In the genomic region with DNA sequence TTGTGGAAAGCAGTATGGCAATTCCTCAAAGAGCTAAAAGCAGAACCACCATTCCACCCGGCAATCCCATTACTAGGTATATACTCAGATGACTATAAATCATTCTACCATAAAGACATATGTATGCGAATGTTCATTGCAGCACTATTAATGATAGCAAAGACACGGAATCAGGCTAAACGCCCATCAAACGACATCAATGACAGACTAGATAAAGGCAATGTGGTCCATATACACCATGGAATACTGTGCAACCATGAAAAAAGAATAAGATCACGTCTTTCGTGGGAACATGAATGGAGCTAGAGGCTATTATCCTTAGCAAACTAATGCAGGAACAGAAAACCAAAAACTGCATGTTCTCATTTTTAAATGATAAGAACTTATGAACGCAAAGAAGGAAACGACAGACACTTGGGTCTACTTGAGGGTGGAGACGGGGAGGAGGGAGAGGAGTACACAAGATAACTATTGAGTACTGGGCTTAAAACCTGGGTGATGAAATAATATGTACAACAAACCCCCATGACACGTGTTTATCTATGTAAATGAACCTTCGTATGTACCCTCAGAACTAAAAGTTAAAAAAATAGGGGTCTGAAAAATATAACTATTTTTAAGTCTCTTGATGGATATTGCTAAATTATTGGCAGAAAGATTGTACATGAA, we compare ENCODE assay signal across 20 cellular contexts. TPM values are rescaled to one million over a fixed set of nuclear protein-coding genes. Genes with fewer than 3 reads are reported as not detected.
"Had no signal": no experiment of that assay in that cellular context is flagged by ENCODE, and none has a peak within 500 bp of the region (broad histone marks: within the 10 kb centered on the region; RNA-seq: fewer than 3 reads in every experiment).

No MANE protein-coding gene starts in this region.

- H3K9me3 ChIP-seq: heart left ventricle, lower lobe of right lung, psoas muscle, sigmoid colon, tibial nerve, vagina had no signal

- ATAC-seq: heart left ventricle; lower lobe of right lung; psoas muscle; SK-N-SH treated with all-trans-retinoic acid at 6 μM for 48 hours; stimulated activated memory B cell treated with anti-CD40 and anti-IgM and Interleukin-4, amounts not matched to agents 10 μg/mL and 1 μg/mL and 100 μg/mL, for 72 hours; WTC11 had no signal

- H3K9me3 Mint-ChIP-seq: endodermal cell; stimulated activated memory B cell treated with anti-CD40 and anti-IgM and Interleukin-4, amounts not matched to agents 10 μg/mL and 1 μg/mL and 100 μg/mL, for 72 hours had no signal

- H3K4me3 ChIP-seq: cardiac muscle cell, dorsolateral prefrontal cortex, heart left ventricle, lower lobe of right lung, psoas muscle, sigmoid colon, tibial nerve, vagina had no signal

- H3K4me3 Mint-ChIP-seq: endodermal cell; neural crest cell; stimulated activated memory B cell treated with anti-CD40 and anti-IgM and Interleukin-4, amounts not matched to agents 10 μg/mL and 1 μg/mL and 100 μg/mL, for 72 hours; WTC11 had no signal

- H3K27me3 Mint-ChIP-seq: stimulated activated memory B cell treated with anti-CD40 and anti-IgM and Interleukin-4, amounts not matched to agents 10 μg/mL and 1 μg/mL and 100 μg/mL, for 72 hours had no signal

- FAIRE-seq: frontal cortex, TTC549 had no signal

- H3K36me3 Mint-ChIP-seq: stimulated activated memory B cell treated with anti-CD40 and anti-IgM and Interleukin-4, amounts not matched to agents 10 μg/mL and 1 μg/mL and 100 μg/mL, for 72 hours; WTC11 had no signal

- H3K27ac Mint-ChIP-seq: endodermal cell, WTC11 had no signal

- DNase-seq: activated CD8-positive, alpha-beta memory T cell treated with anti-CD3 and anti-CD28 coated beads, Interleukin-2, amount 50 U/mL, for 48 hours; activated effector memory CD4-positive, alpha-beta T cell treated with Interleukin-2 at 50 U/mL for 16 hours; dorsolateral prefrontal cortex; endodermal cell; heart left ventricle; lower lobe of right lung; psoas muscle; SHP77 treated with DMSO at 0.1 percent for 48 hours; sigmoid colon; stimulated activated CD4-positive, alpha-beta T cell treated with anti-CD3 and anti-CD28 coated beads, Interleukin-2, amount 100 ng/mL, for 24 hours; substantia nigra had no signal

- H3K4me1 ChIP-seq: psoas muscle, sigmoid colon, vagina had no signal

- H3K4me1 Mint-ChIP-seq: endodermal cell, neural crest cell, WTC11 had no signal

- H3K36me3 ChIP-seq: cardiac muscle cell, heart left ventricle, lower lobe of right lung, sigmoid colon, tibial nerve, vagina had no signal

RNA-seq across cellular contexts. Expression of gene CYTIP, which starts 32.0 kb away (rescaled TPM):
- total RNA-seq: cardiac muscle cell had no signal
